21 cellular contexts compared by ENCODE assay signal in genomic region chr2:163657257-163657656, GRCh38.
DNase-seq lines count a peak whose midpoint lies in the region; ATAC-seq and TF ChIP-seq lines count a peak whose summit lies in the region.
"Had no signal": no experiment of that assay in that cellular context is flagged by ENCODE, and none has a peak within 500 bp of the region (broad histone marks: within the 10 kb centered on the region; RNA-seq: fewer than 3 reads in every experiment).

No MANE protein-coding gene starts in this region.

- POLR2A ChIA-PET in CD4-positive, alpha-beta T cell (lab: Charles Lee): no interaction called here

- in situ Hi-C loops in gastrocnemius medialis (cut with MboI; ENCODE audit: low sequenced_read_pairs in 4 of 4): no loop called here

- ATAC-seq in CD4-positive, alpha-beta T cell (ENCODE audit: poor library complexity): no peak
- ATAC-seq in gastrocnemius medialis: no peak
- ATAC-seq: activated CD4-positive, CD25-positive, alpha-beta regulatory T cell treated with anti-CD3 and anti-CD28 coated beads, Interleukin-2, amount 50 U/mL, for 24 hours; activated CD8-positive, alpha-beta T cell treated with anti-CD3 and anti-CD28 coated beads, Interleukin-2, amount 10 ng/mL, durations not matched to agents 7 days and 5 days; body of pancreas; HCT116 had no signal

- CTCF ChIA-PET in CD4-positive, alpha-beta T cell (lab: Charles Lee): no interaction called here

- H3K36me3 ChIP-seq in gastrocnemius medialis: no peaks in the 10 kb centered on the region

- no peaks in the 10 kb centered on the region for H3K27me3 ChIP-seq in CD4-positive, alpha-beta T cell (ENCODE audit: control insufficient read depth, insufficient read depth, low read length)
- H3K27me3 ChIP-seq in gastrocnemius medialis: no peaks in the 10 kb centered on the region
- H3K27me3 ChIP-seq: body of pancreas had no signal

- H3K36me3 Mint-ChIP-seq in HFFc6 (ENCODE audit: low read depth): 0 out of 2 replicates have a peak, but pooled peaks cover 4% of the 10 kb centered on the region
- H3K36me3 Mint-ChIP-seq in CD4-positive, alpha-beta T cell (ENCODE audit: low read depth): no peaks in the 10 kb centered on the region

- H3K9me3 Mint-ChIP-seq in HFFc6: no peaks in the 10 kb centered on the region
- peaks cover 6% of the 10 kb centered on the region for H3K9me3 Mint-ChIP-seq in CD4-positive, alpha-beta T cell

- H3K4me1 Mint-ChIP-seq in HFFc6 (ENCODE audit: low read depth): peaks cover 55% of the 10 kb centered on the region
- no peaks in the 10 kb centered on the region for H3K4me1 Mint-ChIP-seq in CD4-positive, alpha-beta T cell (ENCODE audit: low read depth)
- H3K4me1 Mint-ChIP-seq: B cell had no signal

- no peak for TF ChIP-seq CTCF in HFFc6 (IDR thresholded peaks at IDR 0.05)
- no peak for TF ChIP-seq CTCF in fibroblast of mammary gland (conservative IDR thresholded peaks at IDR 0.05; ENCODE audit: control insufficient read depth, insufficient read depth, low read depth, low read length)
- no peak for TF ChIP-seq CTCF in CD4-positive, alpha-beta T cell (IDR thresholded peaks at IDR 0.05)
- no peak for TF ChIP-seq CTCF in gastrocnemius medialis (IDR thresholded peaks at IDR 0.05 in 4 of 5, conservative IDR thresholded peaks at IDR 0.05 in 1 of 5)

- peak overlapping the region; percentile 27 for H3K27ac Mint-ChIP-seq in HFFc6
- no peak overlapping the region for H3K27ac Mint-ChIP-seq in CD4-positive, alpha-beta T cell
- H3K27ac Mint-ChIP-seq: activated CD8-positive, alpha-beta T cell treated with anti-CD3 and anti-CD28 coated beads, Interleukin-2, amount 10 ng/mL, durations not matched to agents 7 days and 5 days; activated naive CD4-positive, alpha-beta T cell treated with anti-CD3 and anti-CD28 coated beads for 36 hours; B cell had no signal

- intact Hi-C loops in CD4-positive, alpha-beta T cell (cut with DNase I, micrococcal nuclease): no loop called here
- intact Hi-C loops in gastrocnemius medialis (cut with DNase I; ENCODE audit: low total_unique reads): no loop called here

- H3K27me3 Mint-ChIP-seq in HFFc6 (ENCODE audit: insufficient read depth): peaks cover 2% of the 10 kb centered on the region; the same call in 1 of the 2 replicates
- no peaks in the 10 kb centered on the region for H3K27me3 Mint-ChIP-seq in CD4-positive, alpha-beta T cell

- H3K4me3 ChIP-seq in fibroblast of mammary gland (ENCODE audit: control insufficient read depth, low read depth, low read length) (no peak overlapping the region), gastrocnemius medialis (no peak overlapping the region)
- H3K4me3 ChIP-seq: body of pancreas had no signal

- no peak overlapping the region for H3K27ac ChIP-seq in CD4-positive, alpha-beta T cell (ENCODE audit: low read depth, low read length)
- H3K27ac ChIP-seq in gastrocnemius medialis: no peak overlapping the region
- H3K27ac ChIP-seq: body of pancreas had no signal

- peak overlapping the region; percentile 27 for H3K4me3 Mint-ChIP-seq in HFFc6
- H3K4me3 Mint-ChIP-seq in CD4-positive, alpha-beta T cell: no peak overlapping the region
- H3K4me3 Mint-ChIP-seq: activated CD8-positive, alpha-beta T cell treated with anti-CD3 and anti-CD28 coated beads, Interleukin-2, amount 10 ng/mL, durations not matched to agents 7 days and 5 days; activated naive CD4-positive, alpha-beta T cell treated with anti-CD3 and anti-CD28 coated beads for 36 hours; B cell had no signal

- no peak for TF ChIP-seq POLR2A in gastrocnemius medialis (IDR thresholded peaks at IDR 0.05)

- no peaks in the 10 kb centered on the region for H3K9me3 ChIP-seq in CD4-positive, alpha-beta T cell (ENCODE audit: control insufficient read depth, low read length)
- H3K9me3 ChIP-seq in gastrocnemius medialis: no peaks in the 10 kb centered on the region
- H3K9me3 ChIP-seq: body of pancreas, Caco-2 had no signal

- no peaks in the 10 kb centered on the region for H3K4me1 ChIP-seq in gastrocnemius medialis
- H3K4me1 ChIP-seq: body of pancreas, Caco-2 had no signal

- peak; percentile 61 for DNase-seq in HFFc6
- peak; percentile 24 for DNase-seq in amniotic epithelial cell (ENCODE audit: low read depth)
- DNase-seq in fibroblast of mammary gland (ENCODE audit: low read depth): peak; percentile 80
- peak; percentile 41 for DNase-seq in retina
- DNase-seq in middle frontal gyrus (ENCODE audit: extremely low spot score, low spot score): no peak
- no peak for DNase-seq in CD4-positive, alpha-beta T cell
- DNase-seq in T-helper 9 cell: no peak
- no peak for DNase-seq in gastrocnemius medialis
- DNase-seq: activated CD8-positive, alpha-beta T cell treated with anti-CD3 and anti-CD28 coated beads, Interleukin-2, amount 10 ng/mL, durations not matched to agents 7 days and 5 days; activated naive CD4-positive, alpha-beta T cell treated with anti-CD3 and anti-CD28 coated beads for 36 hours; activated T-cell treated with anti-CD3 and anti-CD28 coated beads, Interleukin-2, amount 50 U/mL, for 1 hour; body of pancreas; Caco-2; erythroblast; NCI-H1092 treated with DMSO at 0.1 percent for 48 hours; NCI-H2029 treated with DMSO at 0.1 percent for 48 hours; NCI-H510A; stimulated activated CD4-positive, alpha-beta T cell treated with anti-CD3 and anti-CD28 coated beads, Interleukin-12 subunit alpha, Interleukin-12 subunit beta, amount 100 ng/mL, for 4 hours had no signal

Comparison
In these comparisons a context has a peak if more than half of its experiments do, and no peak if none do; other contexts are left out.
1. DNase-seq: peak in HFFc6 (single experiment), amniotic epithelial cell (single experiment), fibroblast of mammary gland (single experiment) and retina (single experiment); none in middle frontal gyrus (single experiment), CD4-positive, alpha-beta T cell (0 of 10), T-helper 9 cell (single experiment) and gastrocnemius medialis (0 of 2).